8 cellular contexts compared by ENCODE assay signal in the genomic region with DNA sequence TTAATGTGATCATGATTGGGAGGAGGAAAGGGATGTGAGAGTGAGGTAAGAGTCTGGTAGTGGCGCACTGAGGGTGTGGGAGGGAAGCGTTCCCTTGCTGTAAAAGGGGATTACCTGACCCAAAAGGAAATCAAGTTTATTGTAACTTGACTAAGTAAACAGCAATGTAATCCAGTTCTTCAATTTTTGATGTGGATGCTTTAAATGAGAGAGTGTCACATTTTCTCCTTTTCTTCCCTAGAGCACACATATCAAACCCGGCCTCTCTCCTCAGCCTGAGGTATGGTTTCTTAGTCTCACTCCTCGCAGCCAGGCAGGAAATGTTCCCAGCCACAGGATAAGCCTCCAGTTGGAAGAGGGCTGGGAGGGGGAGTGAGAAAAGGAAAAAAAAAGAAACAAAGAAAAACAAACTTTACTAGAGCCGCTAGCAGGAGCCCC. TPM values are rescaled to one million over a fixed set of nuclear protein-coding genes. Genes with fewer than 3 reads are reported as not detected.
DNase-seq lines count a peak whose midpoint lies in the region; ATAC-seq, FAIRE-seq and TF ChIP-seq lines count a peak whose summit lies in the region.

No MANE protein-coding gene starts in this region.

- FAIRE-seq in frontal cortex (lab: Jason Lieb, UNC): no peak

- peak overlapping the region in 2 of 3 donors; percentile 26 to 32 for H3K4me3 Mint-ChIP-seq in T-cell

- peaks cover 16 to 28% of the 10 kb centered on the region in 2 donors for H3K27me3 Mint-ChIP-seq in T-cell

- TF ChIP-seq CTCF in GM12865 (IDR thresholded peaks at IDR 0.05; ENCODE audit: insufficient read depth, low read depth, low read length, missing control alignments): no peak

- no peak for ATAC-seq in T-cell (replicated peaks in 1 of 4)
- ATAC-seq in HG02885 (IDR thresholded peaks at IDR 0.05; ENCODE audit: poor library complexity, unreplicated experiment): no peak

- peaks cover 0 to 6% (median 4%) of the 10 kb centered on the region in 3 donors for H3K4me1 Mint-ChIP-seq in T-cell

- H3K36me3 Mint-ChIP-seq in T-cell: no peaks in the 10 kb centered on the region

- peaks cover 3% of the 10 kb centered on the region for H3K4me1 ChIP-seq in rectal smooth muscle tissue (ENCODE audit: control insufficient read depth, insufficient read depth, low read length)

- DNase-seq in GM12865 (ENCODE audit: low read depth): no peak
- no peak for DNase-seq in T-cell
- peak; percentile 11 to 22 for DNase-seq in frontal cortex (ENCODE audit: low spot score in 2 of 2)
- no peak for DNase-seq in SIG-M5 treated with dmso at 0.1 percent for 504 hours (lab: John Stamatoyannopoulos, UW; ENCODE audit: unreplicated experiment)
- no peak for DNase-seq in NCI-H2107 (lab: John Stamatoyannopoulos, UW)
- no peak for DNase-seq in NOMO-1 treated with DMSO at 0.1 percent for 48 hours (lab: John Stamatoyannopoulos, UW; ENCODE audit: unreplicated experiment)

- CTCF ChIA-PET in T-cell (lab: Charles Lee): no interaction called here

- H3K9me3 Mint-ChIP-seq in T-cell: peaks cover 0 to 11% (median 6%) of the 10 kb centered on the region in 3 donors

- peak overlapping the region; percentile 80 for H3K27ac ChIP-seq in rectal smooth muscle tissue (ENCODE audit: low read depth, low read length)

- no peaks in the 10 kb centered on the region for H3K27me3 ChIP-seq in rectal smooth muscle tissue (ENCODE audit: control insufficient read depth, insufficient read depth, low read length)

- H3K27ac Mint-ChIP-seq in T-cell: no peak overlapping the region

- POLR2A ChIA-PET in T-cell (lab: Charles Lee): no interaction called here

- H3K36me3 ChIP-seq in rectal smooth muscle tissue (ENCODE audit: control insufficient read depth, insufficient read depth, low read length): no peaks in the 10 kb centered on the region

- H3K4me3 ChIP-seq in GM12865 (ENCODE audit: low read depth, low read length): peak overlapping the region; percentile 39; the same call in 1 of the 2 replicates
- H3K4me3 ChIP-seq in rectal smooth muscle tissue (ENCODE audit: low read length): peak overlapping the region; percentile 87

- H3K9ac ChIP-seq in rectal smooth muscle tissue (ENCODE audit: low read length): no peak overlapping the region

RNA-seq across cellular contexts. Expression of gene ARHGAP28, which starts 0.7 kb away (rescaled TPM):
- total RNA-seq in T-cell: under 1 TPM in 1 of 5 donors, not detected in 4; 0.29 TPM
- total RNA-seq in frontal cortex: 15.9 TPM

Comparison
In these comparisons a context has a peak if more than half of its experiments do, and no peak if none do; other contexts are left out.
1. DNase-seq: peak in frontal cortex (2 of 2); none in GM12865 (single experiment), T-cell (0 of 34), SIG-M5 treated with dmso at 0.1 percent for 504 hours (single experiment), NCI-H2107 (single experiment) and NOMO-1 treated with DMSO at 0.1 percent for 48 hours (single experiment).
2. RNA of gene ARHGAP28, which starts 0.7 kb away (total RNA-seq): 15.9 TPM in frontal cortex (single experiment); 0.29 TPM in T-cell; every median in the first group is over 10 times any median in the second.